ENCODE assay signal across 8 cellular contexts in the genomic region with DNA sequence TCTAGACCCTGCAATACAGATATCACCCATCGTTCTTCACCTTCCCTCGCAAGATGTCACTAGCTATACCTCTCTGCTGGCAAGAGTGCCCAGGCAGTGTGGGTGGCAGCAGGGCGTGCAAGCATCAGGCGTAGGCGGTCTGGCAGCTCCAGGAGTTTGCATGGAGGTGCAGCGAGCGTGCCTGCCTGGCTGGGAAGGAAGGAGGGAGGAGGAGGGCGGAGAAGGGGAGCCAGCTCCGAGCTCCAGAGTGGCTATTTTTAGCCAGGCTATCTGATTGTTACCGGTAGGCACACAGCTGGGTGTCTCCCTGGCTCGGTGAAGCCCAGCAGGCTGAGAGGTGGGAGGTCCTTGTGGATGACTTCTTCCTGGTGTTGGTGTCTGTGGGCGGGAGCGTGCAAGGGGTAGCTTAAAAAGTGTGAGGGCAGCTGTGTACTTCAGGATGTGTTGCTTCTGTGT. TPM values are rescaled to one million over a fixed set of nuclear protein-coding genes. Genes with fewer than 3 reads are reported as not detected.
DNase-seq lines count a peak whose midpoint lies in the region; ATAC-seq, FAIRE-seq and TF ChIP-seq lines count a peak whose summit lies in the region.

No MANE protein-coding gene starts in this region.

- H3K9me1 ChIP-seq in keratinocyte (ENCODE audit: control insufficient read depth, extremely low read depth, insufficient read depth, low read length): peaks cover 8% of the 10 kb centered on the region

- H3K4me3 ChIP-seq in AG04449 (ENCODE audit: low read depth, low read length) (peak overlapping the region; percentile 45), keratinocyte (ENCODE audit: control insufficient read depth in 2 of 3, extremely low read depth in 1 of 3, insufficient read depth in 2 of 3, low read depth in 1 of 3, low read length in 3 of 3) (peak overlapping the region in 2 of 3 experiments; percentile 8 to 32)

- H3K9ac ChIP-seq in keratinocyte (ENCODE audit: control insufficient read depth, extremely low read depth, insufficient read depth, low read length): peak overlapping the region; percentile 1

- peaks cover 2% of the 10 kb centered on the region for H4K20me1 ChIP-seq in keratinocyte (ENCODE audit: control insufficient read depth, extremely low read depth, insufficient read depth, low read length)

- dilution Hi-C loops in keratinocyte (cut with MboI; ENCODE audit: extremely low pct_ligation_motif_present, low sequenced_read_pairs): no loop called here

- POLR2A ChIA-PET in AG04449 (lab: Yijun Ruan, JAX) (interaction anchor here (0.5 to 1.2 kb wide), 4 partner anchors 12 to 120 kb away, joined by 3 to 5 read pairs (median 4); a partner anchor contains a TSS), RWPE1 (lab: Yijun Ruan, JAX; ENCODE audit: low non-redundant PET) (no interaction called here)

- H3K27ac ChIP-seq in RWPE1: peak overlapping the region; percentile 73
- peak overlapping the region; percentile 44 for H3K27ac ChIP-seq in caudate nucleus (ENCODE audit: low read depth, low read length)
- H3K27ac ChIP-seq in keratinocyte (ENCODE audit: control insufficient read depth, insufficient read depth, low read length): peak overlapping the region; percentile 51

- peak overlapping the region; percentile 2 for H2AFZ ChIP-seq in keratinocyte (ENCODE audit: control insufficient read depth, low read length)

- ATAC-seq in HG03432 (IDR thresholded peaks at IDR 0.05; ENCODE audit: unreplicated experiment): no peak

- H3K79me2 ChIP-seq in keratinocyte (ENCODE audit: control insufficient read depth, insufficient read depth, low read length): peaks cover 31% of the 10 kb centered on the region

- peak overlapping the region; percentile 70 for H3K4me2 ChIP-seq in keratinocyte (ENCODE audit: control insufficient read depth, extremely low read depth, insufficient read depth, low read depth, low read length)

- DNase-seq in AG04449 (ENCODE audit: low read depth, low spot score): no peak
- peak; percentile 44 for DNase-seq in HPDE6-E6E7 (ENCODE audit: extremely low spot score)
- DNase-seq in RWPE1 (ENCODE audit: low spot score): peak; percentile 27
- peak in 52 of 61 donors; percentile 11 to 88 (median 56) for DNase-seq in caudate nucleus (lab: John Stamatoyannopoulos, UW)
- DNase-seq in keratinocyte (ENCODE audit: low read depth, low spot score): no peak
- DNase-seq in stimulated activated CD4-positive, alpha-beta T cell treated with anti-CD3 and anti-CD28 coated beads, Interleukin-4, amount 100 ng/mL, for 24 hours: peak; percentile 27
- DNase-seq in NCI-H446 (lab: John Stamatoyannopoulos, UW): no peak

- H3K27me3 ChIP-seq in keratinocyte (ENCODE audit: control insufficient read depth, extremely low read depth, insufficient read depth, low read length): no peaks in the 10 kb centered on the region

- CTCF ChIA-PET in AG04449 (lab: Yijun Ruan, JAX) (interaction anchor here (0.6 to 2.7 kb wide), 10 partner anchors 8 to 199 kb away, joined by 3 to 20 read pairs (median 5); no protein-coding TSS in a partner anchor), RWPE1 (lab: Yijun Ruan, JAX) (no interaction called here)

- H3K36me3 ChIP-seq in keratinocyte (ENCODE audit: control insufficient read depth in 2 of 2, extremely low read depth in 1 of 2, insufficient read depth in 2 of 2, low read length in 2 of 2): peaks cover 3 to 10% of the 10 kb centered on the region in 2 experiments

- H3K4me1 ChIP-seq in keratinocyte (ENCODE audit: control insufficient read depth, extremely low read depth, insufficient read depth, low read length): peaks cover 43% of the 10 kb centered on the region

- no peaks in the 10 kb centered on the region for H3K9me3 ChIP-seq in keratinocyte (ENCODE audit: control insufficient read depth, low read depth, low read length)

- no peak for TF ChIP-seq CTCF in AG04449 (IDR thresholded peaks at IDR 0.05; ENCODE audit: insufficient read depth, low read length, missing control alignments)
- no peak for TF ChIP-seq CTCF in RWPE1 (conservative IDR thresholded peaks at IDR 0.05; ENCODE audit: low read depth)
- no peak for TF ChIP-seq CTCF in keratinocyte (optimal IDR thresholded peaks at IDR 0.05 in 1 of 3, IDR thresholded peaks at IDR 0.05 in 1 of 3, conservative IDR thresholded peaks at IDR 0.05 in 1 of 3; ENCODE audit: extremely low read depth in 1 of 3, insufficient read depth in 2 of 3, low read length in 3 of 3)

- peak; percentile 60 for FAIRE-seq in keratinocyte (lab: Jason Lieb, UNC)

RNA-seq across cellular contexts. Expression of a gene that starts 6.2 kb away (rescaled TPM):
- 3.1 to 5.2 TPM (median 4.2 TPM) in 3 replicates for polyA plus RNA-seq in keratinocyte
- 3.9 TPM for polyA plus RNA-seq in keratinocyte (2011; ENCODE audit: low read depth)
- polyA plus RNA-seq in keratinocyte (2011; cell fraction: cytosol; rRNA removed): 4.3 and 4.9 TPM in 2 replicates
- 11.0 TPM in 2 replicates for polyA plus RNA-seq in keratinocyte (2011; cell fraction: nucleus; rRNA removed)
- 7.3 and 10.1 TPM in 2 replicates for polyA plus RNA-seq in keratinocyte (2012; ENCODE audit: low replicate concordance)
- 5.1 to 49.7 TPM (median 5.7 TPM) in 3 replicates for polyA minus RNA-seq in keratinocyte
- polyA minus RNA-seq in keratinocyte (2011; cell fraction: cytosol; rRNA and poly(A)+ RNA removed): 4.6 TPM
- polyA minus RNA-seq in keratinocyte (2011; cell fraction: nucleus; rRNA and poly(A)+ RNA removed): 6.4 and 8.3 TPM in 2 replicates

RNA-seq across cellular contexts. Expression of a gene that starts 27.5 kb away (rescaled TPM):
- 0.57 to 0.99 TPM (median 0.60 TPM) in 3 replicates for polyA plus RNA-seq in keratinocyte
- not detected for polyA plus RNA-seq in keratinocyte (2011; ENCODE audit: low read depth)
- polyA plus RNA-seq in keratinocyte (2011; cell fraction: cytosol; rRNA removed): 0.06 and 0.15 TPM in 2 replicates
- polyA plus RNA-seq in keratinocyte (2011; cell fraction: nucleus; rRNA removed): 0.82 and 1.2 TPM in 2 replicates
- polyA plus RNA-seq in keratinocyte (2012; ENCODE audit: low replicate concordance): 0.31 and 0.40 TPM in 2 replicates
- 0.13 to 0.19 TPM in 2 of 3 replicates, not detected in the other for polyA minus RNA-seq in keratinocyte
- polyA minus RNA-seq in keratinocyte (2011; cell fraction: cytosol; rRNA and poly(A)+ RNA removed): not detected
- 0.21 and 0.39 TPM in 2 replicates for polyA minus RNA-seq in keratinocyte (2011; cell fraction: nucleus; rRNA and poly(A)+ RNA removed)

RNA-seq across cellular contexts. Expression of a gene that starts 43.4 kb away (rescaled TPM):
- polyA plus RNA-seq in keratinocyte: 19.8 to 26.2 TPM (median 23.7 TPM) in 3 replicates
- 5.8 TPM for polyA plus RNA-seq in keratinocyte (2011; ENCODE audit: low read depth)
- 19.3 and 22.6 TPM in 2 replicates for polyA plus RNA-seq in keratinocyte (2011; cell fraction: cytosol; rRNA removed)
- 33.5 and 35.0 TPM in 2 replicates for polyA plus RNA-seq in keratinocyte (2011; cell fraction: nucleus; rRNA removed)
- polyA plus RNA-seq in keratinocyte (2012; ENCODE audit: low replicate concordance): 14.5 and 15.3 TPM in 2 replicates
- 22.5 to 41.7 TPM (median 29.5 TPM) in 3 replicates for polyA minus RNA-seq in keratinocyte
- polyA minus RNA-seq in keratinocyte (2011; cell fraction: cytosol; rRNA and poly(A)+ RNA removed): 29.5 TPM
- 16.5 and 17.1 TPM in 2 replicates for polyA minus RNA-seq in keratinocyte (2011; cell fraction: nucleus; rRNA and poly(A)+ RNA removed)

Comparison
In these comparisons a context has a peak if more than half of its experiments do, and no peak if none do; other contexts are left out.
1. DNase-seq: peak in HPDE6-E6E7 (single experiment), RWPE1 (single experiment), caudate nucleus (52 of 61) and stimulated activated CD4-positive, alpha-beta T cell treated with anti-CD3 and anti-CD28 coated beads, Interleukin-4, amount 100 ng/mL, for 24 hours (single experiment); none in AG04449 (single experiment), keratinocyte (single experiment) and NCI-H446 (0 of 2).
2. Peak in every context shown above with its lines, with median percentiles within 50 percentile points of each other: H3K27ac ChIP-seq.